1 cellular context compared by ENCODE assay signal in the genomic region with DNA sequence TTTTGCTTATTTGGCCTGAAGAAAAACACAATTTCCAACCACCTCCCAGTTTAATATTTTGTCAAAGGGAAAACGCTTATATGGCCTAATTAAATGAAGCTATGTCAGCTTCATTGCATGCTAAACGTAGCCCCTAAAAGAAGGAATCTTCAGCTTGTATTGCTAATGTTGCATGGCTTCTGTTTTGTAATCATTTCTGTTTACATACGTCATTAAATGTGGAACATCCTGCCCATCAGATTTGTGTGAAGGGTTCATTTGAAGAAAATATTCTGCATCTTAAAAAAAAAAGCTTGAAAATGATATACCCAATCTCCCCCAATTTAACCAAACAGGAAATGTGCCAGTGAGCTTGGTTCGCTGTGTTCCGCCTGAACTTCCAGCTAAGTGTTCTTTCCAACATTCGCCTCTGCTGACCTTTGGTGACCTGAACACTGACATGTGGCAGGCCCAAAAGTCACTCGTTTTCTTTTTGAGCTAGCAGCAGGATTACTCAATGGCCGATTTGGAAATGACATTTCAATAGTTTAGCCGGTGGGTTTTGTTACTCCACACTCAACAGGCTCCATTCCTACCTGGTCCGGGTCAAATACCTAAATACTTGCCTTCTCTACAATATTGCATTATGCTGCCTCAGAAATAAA.
TF ChIP-seq lines count a peak whose summit lies in the region.

No MANE protein-coding gene starts in this region.

TF ChIP-seq in GM23338, 12 proteins besides CTCF, POLR2A, EP300 and RAD21 (continued from another document):
- TF ChIP-seq, protein P1, sequence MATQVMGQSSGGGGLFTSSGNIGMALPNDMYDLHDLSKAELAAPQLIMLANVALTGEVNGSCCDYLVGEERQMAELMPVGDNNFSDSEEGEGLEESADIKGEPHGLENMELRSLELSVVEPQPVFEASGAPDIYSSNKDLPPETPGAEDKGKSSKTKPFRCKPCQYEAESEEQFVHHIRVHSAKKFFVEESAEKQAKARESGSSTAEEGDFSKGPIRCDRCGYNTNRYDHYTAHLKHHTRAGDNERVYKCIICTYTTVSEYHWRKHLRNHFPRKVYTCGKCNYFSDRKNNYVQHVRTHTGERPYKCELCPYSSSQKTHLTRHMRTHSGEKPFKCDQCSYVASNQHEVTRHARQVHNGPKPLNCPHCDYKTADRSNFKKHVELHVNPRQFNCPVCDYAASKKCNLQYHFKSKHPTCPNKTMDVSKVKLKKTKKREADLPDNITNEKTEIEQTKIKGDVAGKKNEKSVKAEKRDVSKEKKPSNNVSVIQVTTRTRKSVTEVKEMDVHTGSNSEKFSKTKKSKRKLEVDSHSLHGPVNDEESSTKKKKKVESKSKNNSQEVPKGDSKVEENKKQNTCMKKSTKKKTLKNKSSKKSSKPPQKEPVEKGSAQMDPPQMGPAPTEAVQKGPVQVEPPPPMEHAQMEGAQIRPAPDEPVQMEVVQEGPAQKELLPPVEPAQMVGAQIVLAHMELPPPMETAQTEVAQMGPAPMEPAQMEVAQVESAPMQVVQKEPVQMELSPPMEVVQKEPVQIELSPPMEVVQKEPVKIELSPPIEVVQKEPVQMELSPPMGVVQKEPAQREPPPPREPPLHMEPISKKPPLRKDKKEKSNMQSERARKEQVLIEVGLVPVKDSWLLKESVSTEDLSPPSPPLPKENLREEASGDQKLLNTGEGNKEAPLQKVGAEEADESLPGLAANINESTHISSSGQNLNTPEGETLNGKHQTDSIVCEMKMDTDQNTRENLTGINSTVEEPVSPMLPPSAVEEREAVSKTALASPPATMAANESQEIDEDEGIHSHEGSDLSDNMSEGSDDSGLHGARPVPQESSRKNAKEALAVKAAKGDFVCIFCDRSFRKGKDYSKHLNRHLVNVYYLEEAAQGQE (IDR thresholded peaks at IDR 0.05; ENCODE audit: unreplicated experiment): no peak
- no peak for TF ChIP-seq ZNF114 (CRISPR knock-in tag; IDR thresholded peaks at IDR 0.05)
- TF ChIP-seq, protein P2, sequence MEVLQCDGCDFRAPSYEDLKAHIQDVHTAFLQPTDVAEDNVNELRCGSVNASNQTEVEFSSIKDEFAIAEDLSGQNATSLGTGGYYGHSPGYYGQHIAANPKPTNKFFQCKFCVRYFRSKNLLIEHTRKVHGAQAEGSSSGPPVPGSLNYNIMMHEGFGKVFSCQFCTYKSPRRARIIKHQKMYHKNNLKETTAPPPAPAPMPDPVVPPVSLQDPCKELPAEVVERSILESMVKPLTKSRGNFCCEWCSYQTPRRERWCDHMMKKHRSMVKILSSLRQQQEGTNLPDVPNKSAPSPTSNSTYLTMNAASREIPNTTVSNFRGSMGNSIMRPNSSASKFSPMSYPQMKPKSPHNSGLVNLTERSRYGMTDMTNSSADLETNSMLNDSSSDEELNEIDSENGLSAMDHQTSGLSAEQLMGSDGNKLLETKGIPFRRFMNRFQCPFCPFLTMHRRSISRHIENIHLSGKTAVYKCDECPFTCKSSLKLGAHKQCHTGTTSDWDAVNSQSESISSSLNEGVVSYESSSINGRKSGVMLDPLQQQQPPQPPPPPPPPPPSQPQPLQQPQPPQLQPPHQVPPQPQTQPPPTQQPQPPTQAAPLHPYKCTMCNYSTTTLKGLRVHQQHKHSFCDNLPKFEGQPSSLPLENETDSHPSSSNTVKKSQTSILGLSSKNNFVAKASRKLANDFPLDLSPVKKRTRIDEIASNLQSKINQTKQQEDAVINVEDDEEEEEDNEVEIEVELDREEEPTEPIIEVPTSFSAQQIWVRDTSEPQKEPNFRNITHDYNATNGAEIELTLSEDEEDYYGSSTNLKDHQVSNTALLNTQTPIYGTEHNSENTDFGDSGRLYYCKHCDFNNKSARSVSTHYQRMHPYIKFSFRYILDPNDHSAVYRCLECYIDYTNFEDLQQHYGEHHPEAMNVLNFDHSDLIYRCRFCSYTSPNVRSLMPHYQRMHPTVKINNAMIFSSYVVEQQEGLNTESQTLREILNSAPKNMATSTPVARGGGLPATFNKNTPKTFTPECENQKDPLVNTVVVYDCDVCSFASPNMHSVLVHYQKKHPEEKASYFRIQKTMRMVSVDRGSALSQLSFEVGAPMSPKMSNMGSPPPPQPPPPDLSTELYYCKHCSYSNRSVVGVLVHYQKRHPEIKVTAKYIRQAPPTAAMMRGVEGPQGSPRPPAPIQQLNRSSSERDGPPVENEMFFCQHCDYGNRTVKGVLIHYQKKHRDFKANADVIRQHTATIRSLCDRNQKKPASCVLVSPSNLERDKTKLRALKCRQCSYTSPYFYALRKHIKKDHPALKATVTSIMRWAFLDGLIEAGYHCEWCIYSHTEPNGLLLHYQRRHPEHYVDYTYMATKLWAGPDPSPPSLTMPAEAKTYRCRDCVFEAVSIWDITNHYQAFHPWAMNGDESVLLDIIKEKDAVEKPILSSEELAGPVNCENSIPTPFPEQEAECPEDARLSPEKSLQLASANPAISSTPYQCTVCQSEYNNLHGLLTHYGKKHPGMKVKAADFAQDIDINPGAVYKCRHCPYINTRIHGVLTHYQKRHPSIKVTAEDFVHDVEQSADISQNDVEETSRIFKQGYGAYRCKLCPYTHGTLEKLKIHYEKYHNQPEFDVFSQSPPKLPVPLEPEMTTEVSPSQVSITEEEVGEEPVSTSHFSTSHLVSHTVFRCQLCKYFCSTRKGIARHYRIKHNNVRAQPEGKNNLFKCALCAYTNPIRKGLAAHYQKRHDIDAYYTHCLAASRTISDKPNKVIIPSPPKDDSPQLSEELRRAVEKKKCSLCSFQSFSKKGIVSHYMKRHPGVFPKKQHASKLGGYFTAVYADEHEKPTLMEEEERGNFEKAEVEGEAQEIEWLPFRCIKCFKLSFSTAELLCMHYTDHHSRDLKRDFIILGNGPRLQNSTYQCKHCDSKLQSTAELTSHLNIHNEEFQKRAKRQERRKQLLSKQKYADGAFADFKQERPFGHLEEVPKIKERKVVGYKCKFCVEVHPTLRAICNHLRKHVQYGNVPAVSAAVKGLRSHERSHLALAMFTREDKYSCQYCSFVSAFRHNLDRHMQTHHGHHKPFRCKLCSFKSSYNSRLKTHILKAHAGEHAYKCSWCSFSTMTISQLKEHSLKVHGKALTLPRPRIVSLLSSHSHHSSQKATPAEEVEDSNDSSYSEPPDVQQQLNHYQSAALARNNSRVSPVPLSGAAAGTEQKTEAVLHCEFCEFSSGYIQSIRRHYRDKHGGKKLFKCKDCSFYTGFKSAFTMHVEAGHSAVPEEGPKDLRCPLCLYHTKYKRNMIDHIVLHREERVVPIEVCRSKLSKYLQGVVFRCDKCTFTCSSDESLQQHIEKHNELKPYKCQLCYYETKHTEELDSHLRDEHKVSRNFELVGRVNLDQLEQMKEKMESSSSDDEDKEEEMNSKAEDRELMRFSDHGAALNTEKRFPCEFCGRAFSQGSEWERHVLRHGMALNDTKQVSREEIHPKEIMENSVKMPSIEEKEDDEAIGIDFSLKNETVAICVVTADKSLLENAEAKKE (CRISPR knock-in tag; IDR thresholded peaks at IDR 0.05): no peak
